ENCODE assay signal across 2 cellular contexts in the genomic region with DNA sequence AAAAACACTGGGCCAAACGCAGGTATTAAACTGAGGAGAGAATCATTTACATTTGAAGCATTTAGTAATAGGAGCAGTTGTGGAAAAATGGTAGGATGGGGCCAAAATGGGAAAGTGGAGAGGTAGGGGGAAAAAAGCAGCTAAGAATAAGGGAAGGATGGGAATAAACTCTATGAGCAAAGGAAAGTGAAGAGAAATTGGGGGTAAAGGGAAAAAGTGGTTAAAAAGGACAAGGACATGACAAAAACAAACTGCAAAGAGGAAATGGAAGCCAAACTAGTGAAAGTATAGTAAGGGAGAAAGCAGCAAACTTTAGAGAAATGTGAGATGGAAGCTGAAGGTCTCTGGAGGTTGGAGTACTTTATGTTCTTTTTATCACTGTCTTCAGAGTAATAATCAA.
TF ChIP-seq lines count a peak whose summit lies in the region.

No MANE protein-coding gene starts in this region.

TF ChIP-seq in HEK293, 187 proteins besides CTCF, POLR2A, EP300 and RAD21:
- no peak for TF ChIP-seq ZNF202 (tag by site-specific recombination; IDR thresholded peaks at IDR 0.05; ENCODE audit: borderline replicate concordance)
- peak; percentile 99 for TF ChIP-seq PRDM1 (tag by site-specific recombination; IDR thresholded peaks at IDR 0.05)
- TF ChIP-seq, protein P1, sequence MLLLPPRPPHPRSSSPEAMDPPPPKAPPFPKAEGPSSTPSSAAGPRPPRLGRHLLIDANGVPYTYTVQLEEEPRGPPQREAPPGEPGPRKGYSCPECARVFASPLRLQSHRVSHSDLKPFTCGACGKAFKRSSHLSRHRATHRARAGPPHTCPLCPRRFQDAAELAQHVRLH (tag by site-specific recombination; IDR thresholded peaks at IDR 0.05), result no peak

TF ChIP-seq in K562, 482 proteins besides CTCF, POLR2A, EP300 and RAD21:
- TF ChIP-seq PHB2 (IDR thresholded peaks at IDR 0.05; ENCODE audit: low read depth) (0 out of 2 replicates have a peak, but pooled peaks have one; percentile 42), SNIP1 (IDR thresholded peaks at IDR 0.05; ENCODE audit: low read depth) (0 out of 2 replicates have a peak, but pooled peaks have one; percentile 28), POLR2B (IDR thresholded peaks at IDR 0.05; ENCODE audit: low read depth, partially characterized antibody) (peak; percentile 31), ARHGAP35 (IDR thresholded peaks at IDR 0.05; ENCODE audit: partially characterized antibody) (peak; percentile 40), PHTF2 (CRISPR knock-in tag; IDR thresholded peaks at IDR 0.05) (no peak), SUPT5H (IDR thresholded peaks at IDR 0.05) (0 out of 2 replicates have a peak, but pooled peaks have one; percentile 18), YBX1 (IDR thresholded peaks at IDR 0.05) (0 out of 2 replicates have a peak, but pooled peaks have one; percentile 76)
- TF ChIP-seq, protein P2, sequence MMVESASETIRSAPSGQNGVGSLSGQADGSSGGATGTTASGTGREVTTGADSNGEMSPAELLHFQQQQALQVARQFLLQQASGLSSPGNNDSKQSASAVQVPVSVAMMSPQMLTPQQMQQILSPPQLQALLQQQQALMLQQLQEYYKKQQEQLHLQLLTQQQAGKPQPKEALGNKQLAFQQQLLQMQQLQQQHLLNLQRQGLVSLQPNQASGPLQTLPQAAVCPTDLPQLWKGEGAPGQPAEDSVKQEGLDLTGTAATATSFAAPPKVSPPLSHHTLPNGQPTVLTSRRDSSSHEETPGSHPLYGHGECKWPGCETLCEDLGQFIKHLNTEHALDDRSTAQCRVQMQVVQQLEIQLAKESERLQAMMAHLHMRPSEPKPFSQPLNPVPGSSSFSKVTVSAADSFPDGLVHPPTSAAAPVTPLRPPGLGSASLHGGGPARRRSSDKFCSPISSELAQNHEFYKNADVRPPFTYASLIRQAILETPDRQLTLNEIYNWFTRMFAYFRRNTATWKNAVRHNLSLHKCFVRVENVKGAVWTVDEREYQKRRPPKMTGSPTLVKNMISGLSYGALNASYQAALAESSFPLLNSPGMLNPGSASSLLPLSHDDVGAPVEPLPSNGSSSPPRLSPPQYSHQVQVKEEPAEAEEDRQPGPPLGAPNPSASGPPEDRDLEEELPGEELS (CRISPR knock-in tag; IDR thresholded peaks at IDR 0.05; ENCODE audit: borderline replicate concordance), result no peak
